In genomic region chr22:43007519-43008102, GRCh38 we compare ENCODE assay signal across 9 cellular contexts. TPM values are rescaled to one million over a fixed set of nuclear protein-coding genes. Genes with fewer than 3 reads are reported as not detected.
DNase-seq lines count a peak whose midpoint lies in the region; ATAC-seq, FAIRE-seq and TF ChIP-seq lines count a peak whose summit lies in the region.
"Had no signal": no experiment of that assay in that cellular context is flagged by ENCODE, and none has a peak within 500 bp of the region (broad histone marks: within the 10 kb centered on the region; RNA-seq: fewer than 3 reads in every experiment).

No MANE protein-coding gene starts in this region.

- H3K27ac Mint-ChIP-seq in activated T-cell treated with anti-CD3 and anti-CD28 coated beads, Interleukin-2, amount 50 U/mL, for 72 hours: no peak overlapping the region
- H3K27ac Mint-ChIP-seq in activated naive CD8-positive, alpha-beta T cell treated with anti-CD3 and anti-CD28 coated beads, Interleukin-2, amount 10 ng/mL, durations not matched to agents 7 days and 5 days: no peak overlapping the region
- peak overlapping the region; percentile 80 for H3K27ac Mint-ChIP-seq in type B pancreatic cell

- CTCF ChIA-PET in A673 (lab: Charles Lee): interaction anchor here (0.8 kb wide), 1 partner anchor 35 kb away, joined by 3 read pairs; no protein-coding TSS in a partner anchor

- no peak overlapping the region for H3K9ac ChIP-seq in kidney (ENCODE audit: low read length in 2 of 2)

- H3K9me3 Mint-ChIP-seq in activated T-cell treated with anti-CD3 and anti-CD28 coated beads, Interleukin-2, amount 50 U/mL, for 72 hours: no peaks in the 10 kb centered on the region
- no peaks in the 10 kb centered on the region for H3K9me3 Mint-ChIP-seq in activated naive CD8-positive, alpha-beta T cell treated with anti-CD3 and anti-CD28 coated beads, Interleukin-2, amount 10 ng/mL, durations not matched to agents 7 days and 5 days
- H3K9me3 Mint-ChIP-seq in type B pancreatic cell: peaks cover 4% of the 10 kb centered on the region

- H3K4me3 Mint-ChIP-seq in activated T-cell treated with anti-CD3 and anti-CD28 coated beads, Interleukin-2, amount 50 U/mL, for 72 hours: no peak overlapping the region
- no peak overlapping the region for H3K4me3 Mint-ChIP-seq in activated naive CD8-positive, alpha-beta T cell treated with anti-CD3 and anti-CD28 coated beads, Interleukin-2, amount 10 ng/mL, durations not matched to agents 7 days and 5 days
- no peak overlapping the region for H3K4me3 Mint-ChIP-seq in type B pancreatic cell

- H3K27me3 ChIP-seq in A673 (replicated peaks; ENCODE audit: insufficient read depth, low read depth, low read length, poor library complexity): no peaks in the 10 kb centered on the region

- H3K4me1 Mint-ChIP-seq in activated T-cell treated with anti-CD3 and anti-CD28 coated beads, Interleukin-2, amount 50 U/mL, for 72 hours (ENCODE audit: low read depth): peaks cover 67% of the 10 kb centered on the region
- peaks cover 30% of the 10 kb centered on the region for H3K4me1 Mint-ChIP-seq in activated naive CD8-positive, alpha-beta T cell treated with anti-CD3 and anti-CD28 coated beads, Interleukin-2, amount 10 ng/mL, durations not matched to agents 7 days and 5 days
- peaks cover 59% of the 10 kb centered on the region for H3K4me1 Mint-ChIP-seq in type B pancreatic cell (ENCODE audit: unreplicated experiment)

- H3K4me1 ChIP-seq in kidney (ENCODE audit: control insufficient read depth in 1 of 2, insufficient read depth in 1 of 2, low read depth in 1 of 2, low read length in 2 of 2) (peaks cover 15 to 26% of the 10 kb centered on the region in 2 donors), A673 (ENCODE audit: insufficient read depth, low read length, poor library complexity, severe bottlenecking) (peaks cover 21% of the 10 kb centered on the region)

- DNase-seq in activated T-cell treated with anti-CD3 and anti-CD28 coated beads, Interleukin-2, amount 50 U/mL, for 72 hours: peak in 1 of 2 donors; percentile 16
- DNase-seq in activated T-cell treated with anti-CD3 and anti-CD28 coated beads, Interleukin-2, amount 50 U/mL, for 1 hour: no peak
- no peak for DNase-seq in activated naive CD8-positive, alpha-beta T cell treated with anti-CD3 and anti-CD28 coated beads, Interleukin-2, amount 10 ng/mL, durations not matched to agents 7 days and 5 days
- DNase-seq in kidney (peak; percentile 35), type B pancreatic cell (ENCODE audit: extremely low spot score, unreplicated experiment) (no peak), A673 (ENCODE audit: low spot score) (no peak), anterior cingulate cortex (lab: John Stamatoyannopoulos, UW) (no peak)
- DNase-seq in stimulated activated CD4-positive, alpha-beta T cell treated with anti-CD3 and anti-CD28 coated beads, Interleukin-4, amount 100 ng/mL, for 1 hour: no peak

- H3K4me3 ChIP-seq in kidney (ENCODE audit: low read length in 2 of 2) (no peak overlapping the region), A673 (ENCODE audit: low read depth, low read length, poor library complexity, severe bottlenecking) (no peak overlapping the region)

- BruUV-seq in A673 (replicated peaks; lab: Mats Ljungman, UMichigan): no TSS peak

- H3K36me3 Mint-ChIP-seq in activated T-cell treated with anti-CD3 and anti-CD28 coated beads, Interleukin-2, amount 50 U/mL, for 72 hours (ENCODE audit: insufficient read depth in 2 of 2): no peaks in the 10 kb centered on the region
- peaks cover 2% of the 10 kb centered on the region for H3K36me3 Mint-ChIP-seq in activated naive CD8-positive, alpha-beta T cell treated with anti-CD3 and anti-CD28 coated beads, Interleukin-2, amount 10 ng/mL, durations not matched to agents 7 days and 5 days
- H3K36me3 Mint-ChIP-seq in type B pancreatic cell: peaks cover 4% of the 10 kb centered on the region

- no peaks in the 10 kb centered on the region for H3K27me3 Mint-ChIP-seq in activated T-cell treated with anti-CD3 and anti-CD28 coated beads, Interleukin-2, amount 50 U/mL, for 72 hours (ENCODE audit: low read depth)
- H3K27me3 Mint-ChIP-seq in activated naive CD8-positive, alpha-beta T cell treated with anti-CD3 and anti-CD28 coated beads, Interleukin-2, amount 10 ng/mL, durations not matched to agents 7 days and 5 days: no peaks in the 10 kb centered on the region
- H3K27me3 Mint-ChIP-seq in type B pancreatic cell: no peaks in the 10 kb centered on the region

- H3K9me3 ChIP-seq in kidney (ENCODE audit: control insufficient read depth in 1 of 2, low read length in 2 of 2): no peaks in the 10 kb centered on the region
- no peaks in the 10 kb centered on the region for H3K9me3 ChIP-seq in A673 (ENCODE audit: low read depth, low read length, poor library complexity, severe bottlenecking)

- intact Hi-C loops in kidney (cut with DNase I): no loop called here
- intact Hi-C loops in A673 (cut with micrococcal nuclease; ENCODE audit: unreplicated experiment): no loop called here

- peak; percentile 57 to 58 for ATAC-seq in activated T-cell treated with anti-CD3 and anti-CD28 coated beads, Interleukin-2, amount 50 U/mL, for 72 hours (replicated peaks in 1 of 2)
- peak; percentile 50 for ATAC-seq in activated naive CD8-positive, alpha-beta T cell treated with anti-CD3 and anti-CD28 coated beads, Interleukin-2, amount 10 ng/mL, durations not matched to agents 7 days and 5 days (ENCODE audit: low read depth)

- no peak overlapping the region for H3K27ac ChIP-seq in kidney (ENCODE audit: low read depth in 2 of 2, low read length in 2 of 2)
- H3K27ac ChIP-seq in A673 (ENCODE audit: low read depth, low read length, poor library complexity, severe bottlenecking): no peak overlapping the region

- H3K36me3 ChIP-seq in kidney (ENCODE audit: control insufficient read depth in 1 of 2, insufficient read depth in 2 of 2, low read length in 2 of 2) (no peaks in the 10 kb centered on the region), A673 (ENCODE audit: insufficient read depth, low read length, poor library complexity, severe bottlenecking) (no peaks in the 10 kb centered on the region)

- TF ChIP-seq CTCF in kidney (IDR thresholded peaks at IDR 0.05; ENCODE audit: borderline replicate concordance, extremely low read depth, insufficient read depth): no peak
- no peak for TF ChIP-seq CTCF in type B pancreatic cell (conservative IDR thresholded peaks at IDR 0.05)
- no peak for TF ChIP-seq CTCF in A673 (conservative IDR thresholded peaks at IDR 0.05; ENCODE audit: low read depth, low read length)

- FAIRE-seq in kidney (lab: Jason Lieb, UNC): no peak
- FAIRE-seq: H54 had no signal

- POLR2A ChIA-PET in activated naive CD8-positive, alpha-beta T cell treated with anti-CD3 and anti-CD28 coated beads, Interleukin-2, amount 10 ng/mL, durations not matched to agents 7 days and 5 days (lab: Charles Lee): no interaction called here
- POLR2A ChIA-PET in A673 (lab: Charles Lee; ENCODE audit: low non-redundant PET): interaction anchor here (0.6 kb wide), 1 partner anchor 47 kb away, joined by 3 read pairs; no protein-coding TSS in a partner anchor

RNA-seq across cellular contexts. Expression of gene PACSIN2, which starts 7.3 kb away (rescaled TPM):
- 10 to 100 TPM; 28.8 to 31.3 TPM for total RNA-seq in activated T-cell treated with anti-CD3 and anti-CD28 coated beads, Interleukin-2, amount 50 U/mL, for 72 hours
- total RNA-seq in activated naive CD8-positive, alpha-beta T cell treated with anti-CD3 and anti-CD28 coated beads, Interleukin-2, amount 10 ng/mL, durations not matched to agents 7 days and 5 days: 10 to 100 TPM; 33.6 to 35.8 TPM
- total RNA-seq in kidney: 105 TPM
- polyA plus RNA-seq in kidney (ENCODE audit: insufficient read depth, low read depth, low replicate concordance): 56.3 TPM
- total RNA-seq in type B pancreatic cell (ENCODE audit: low replicate concordance): 53.4 and 89.1 TPM in 2 replicates
- total RNA-seq in A673 (2021): 51.8 and 57.2 TPM in 2 replicates
